Comparison of ENCODE assay signal across 23 cellular contexts in genomic region chr15:63313866-63314265, GRCh38.
"Had no signal": no experiment of that assay in that cellular context is flagged by ENCODE, and none has a peak within 500 bp of the region (broad histone marks: within the 10 kb centered on the region; RNA-seq: fewer than 3 reads in every experiment).

No MANE protein-coding gene starts in this region.

- H3K9me3 ChIP-seq: MG63 had no signal

- H3K4me1 Mint-ChIP-seq: T-cell had no signal

- DNase-seq: IMR-90, Karpas-422, KG1, MG63, NCI-H1092 treated with DMSO at 0.1 percent for 48 hours, NCI-H1436, NCI-H187, NCI-H2029, NCI-H2081 treated with DMSO at 0.1 percent for 48 hours, NCI-H2171, NCI-H226, NCI-H446, NCI-H510A, NCI-H524 treated with DMSO at 0.1 percent for 48 hours, NCI-H69, NCI-H774, PC-3, SHP77, SW 1271, T-cell had no signal

- H3K27ac Mint-ChIP-seq: T-cell had no signal

- H3K4me3 ChIP-seq: MG63 had no signal

- H3K36me3 ChIP-seq: MG63 had no signal

- H3K4me3 Mint-ChIP-seq: T-cell had no signal

- H3K9me3 Mint-ChIP-seq: T-cell had no signal

- H3K27me3 Mint-ChIP-seq: T-cell had no signal

- ATAC-seq: HepG2, Panc1, PC-3, T-cell had no signal

- H3K27ac ChIP-seq: RWPE1 had no signal
